ENCODE assay signal across 1 cellular context in the genomic region with DNA sequence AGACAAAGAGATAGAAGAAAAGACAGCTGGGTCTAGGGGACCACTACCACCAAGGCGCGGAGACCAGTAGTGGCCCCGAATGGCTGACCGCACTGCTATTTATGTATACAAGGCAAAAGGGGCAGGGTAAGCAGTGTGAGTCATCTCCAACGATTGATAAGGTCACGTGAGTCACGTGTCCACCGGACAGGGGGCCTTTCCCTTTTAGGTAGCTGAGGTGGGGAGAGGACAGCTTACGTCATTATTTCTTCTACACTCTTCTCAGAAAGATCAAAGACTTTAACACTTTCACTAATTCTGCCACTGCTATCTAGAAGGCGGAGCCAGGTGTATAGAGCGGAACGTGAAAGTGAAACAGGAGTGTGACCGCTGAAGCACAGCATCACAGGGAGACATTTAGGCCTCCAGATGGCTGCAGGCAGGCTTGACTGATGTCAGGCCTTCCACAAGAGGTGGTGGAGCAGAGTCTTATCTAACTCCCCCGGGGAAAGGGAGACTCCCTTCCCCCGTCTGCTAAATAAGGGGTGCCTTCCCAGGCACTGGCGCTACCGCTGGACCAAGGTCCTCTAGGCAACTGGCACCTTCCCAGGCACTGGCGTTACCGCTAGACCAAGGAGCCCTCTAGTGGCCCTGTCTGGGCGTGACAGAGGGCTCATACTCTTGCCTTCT.
TF ChIP-seq lines count a peak whose summit lies in the region.

No MANE protein-coding gene starts in this region.

TF ChIP-seq in IMR-90, 13 proteins besides CTCF, POLR2A, EP300 and RAD21:
- TF ChIP-seq, protein P1, sequence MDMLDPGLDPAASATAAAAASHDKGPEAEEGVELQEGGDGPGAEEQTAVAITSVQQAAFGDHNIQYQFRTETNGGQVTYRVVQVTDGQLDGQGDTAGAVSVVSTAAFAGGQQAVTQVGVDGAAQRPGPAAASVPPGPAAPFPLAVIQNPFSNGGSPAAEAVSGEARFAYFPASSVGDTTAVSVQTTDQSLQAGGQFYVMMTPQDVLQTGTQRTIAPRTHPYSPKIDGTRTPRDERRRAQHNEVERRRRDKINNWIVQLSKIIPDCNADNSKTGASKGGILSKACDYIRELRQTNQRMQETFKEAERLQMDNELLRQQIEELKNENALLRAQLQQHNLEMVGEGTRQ (IDR thresholded peaks at IDR 0.05; ENCODE audit: low read depth, low read length) = no peak
- no peak for TF ChIP-seq CHD1 (IDR thresholded peaks at IDR 0.05; ENCODE audit: low read depth, low read length)
- no peak for TF ChIP-seq NFE2L2 (IDR thresholded peaks at IDR 0.05; ENCODE audit: low read depth, low read length)
- TF ChIP-seq, protein P2, sequence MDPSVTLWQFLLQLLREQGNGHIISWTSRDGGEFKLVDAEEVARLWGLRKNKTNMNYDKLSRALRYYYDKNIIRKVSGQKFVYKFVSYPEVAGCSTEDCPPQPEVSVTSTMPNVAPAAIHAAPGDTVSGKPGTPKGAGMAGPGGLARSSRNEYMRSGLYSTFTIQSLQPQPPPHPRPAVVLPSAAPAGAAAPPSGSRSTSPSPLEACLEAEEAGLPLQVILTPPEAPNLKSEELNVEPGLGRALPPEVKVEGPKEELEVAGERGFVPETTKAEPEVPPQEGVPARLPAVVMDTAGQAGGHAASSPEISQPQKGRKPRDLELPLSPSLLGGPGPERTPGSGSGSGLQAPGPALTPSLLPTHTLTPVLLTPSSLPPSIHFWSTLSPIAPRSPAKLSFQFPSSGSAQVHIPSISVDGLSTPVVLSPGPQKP (IDR thresholded peaks at IDR 0.05; ENCODE audit: borderline replicate concordance, low read depth, low read length) = no peak
- TF ChIP-seq SMC3 (IDR thresholded peaks at IDR 0.05; ENCODE audit: low read depth, low read length) = peak; percentile 46
- TF ChIP-seq MAZ (IDR thresholded peaks at IDR 0.05; ENCODE audit: borderline replicate concordance, low read depth, low read length) = no peak
TF ChIP-seq in IMR-90: peak in this region for 1.
